7 cellular contexts compared by ENCODE assay signal in genomic region chr15:51736646-51737537, GRCh38. TPM values are rescaled to one million over a fixed set of nuclear protein-coding genes. Genes with fewer than 3 reads are reported as not detected.
DNase-seq lines count a peak whose midpoint lies in the region; ATAC-seq and TF ChIP-seq lines count a peak whose summit lies in the region.

No MANE protein-coding gene starts in this region.

- peak; percentile 77 for ATAC-seq in mucosa of descending colon

- peaks cover 14% of the 10 kb centered on the region for H3K4me1 ChIP-seq in mucosa of descending colon (ENCODE audit: low read depth)

- CTCF ChIA-PET in activated CD4-positive, alpha-beta memory T cell treated with anti-CD3 and anti-CD28 coated beads for 36 hours (lab: Charles Lee), result interaction anchor here (1.1 to 4.2 kb wide), 7 partner anchors 11 to 87 kb away, joined by 3 to 44 read pairs (median 6); no protein-coding TSS in a partner anchor

- H3K4me1 Mint-ChIP-seq in activated CD4-positive, alpha-beta memory T cell treated with anti-CD3 and anti-CD28 coated beads for 36 hours (ENCODE audit: low read depth), result peaks cover 60% of the 10 kb centered on the region
- H3K4me1 Mint-ChIP-seq in stimulated activated naive CD8-positive, alpha-beta T cell treated with anti-CD3 and anti-CD28 coated beads, Interleukin-15, Interleukin-2, amounts not matched to agents 100 ng/mL and 50 ng/mL, for 24 hours (ENCODE audit: low read depth), result peaks cover 58% of the 10 kb centered on the region

- H3K27me3 Mint-ChIP-seq in activated CD4-positive, alpha-beta memory T cell treated with anti-CD3 and anti-CD28 coated beads for 36 hours, result no peaks in the 10 kb centered on the region
- no peaks in the 10 kb centered on the region for H3K27me3 Mint-ChIP-seq in stimulated activated naive CD8-positive, alpha-beta T cell treated with anti-CD3 and anti-CD28 coated beads, Interleukin-15, Interleukin-2, amounts not matched to agents 100 ng/mL and 50 ng/mL, for 24 hours

- intact Hi-C loops in activated CD4-positive, alpha-beta memory T cell treated with anti-CD3 and anti-CD28 coated beads for 36 hours (cut with micrococcal nuclease), result loop anchor here (1.0 to 10.0 kb wide), 10 partner anchors 14 to 1385 kb away; partner anchors contain the start of genes AP4E1, DMXL2, TMOD2 and TMOD3
- intact Hi-C loops in mucosa of descending colon (cut with DNase I, micrococcal nuclease), result no loop called here

- POLR2A ChIA-PET in activated CD4-positive, alpha-beta memory T cell treated with anti-CD3 and anti-CD28 coated beads for 36 hours (lab: Charles Lee), result interaction anchor here (0.6 to 2.4 kb wide), 11 partner anchors 11 to 484 kb away, joined by 3 to 9 read pairs (median 4); partner anchors contain the start of genes DMXL2 and TMOD3

- peak; percentile 57 for DNase-seq in GM13976 (ENCODE audit: low spot score)
- no peak for DNase-seq in HFF-Myc (ENCODE audit: extremely low read depth, low read depth)
- peak; percentile 25 for DNase-seq in NCI-H2081 treated with DMSO at 0.1 percent for 48 hours (lab: John Stamatoyannopoulos, UW)
- DNase-seq in activated CD4-positive, alpha-beta memory T cell treated with anti-CD3 and anti-CD28 coated beads for 36 hours, result peak; percentile 71
- DNase-seq in effector CD4-positive, alpha-beta T cell, result peak; percentile 44
- DNase-seq in mucosa of descending colon, result peak; percentile 69 to 81 (median 79)

- TF ChIP-seq CTCF in GM13976 (IDR thresholded peaks at IDR 0.05; ENCODE audit: borderline replicate concordance, control extremely low read depth, extremely low read depth, insufficient read depth, missing control alignments) (no peak), HFF-Myc (IDR thresholded peaks at IDR 0.05; ENCODE audit: low read depth, low read length, missing control alignments) (no peak), mucosa of descending colon (IDR thresholded peaks at IDR 0.05) (no peak)

- H3K4me3 ChIP-seq in HFF-Myc (replicated peaks; ENCODE audit: low read depth, low read length), result peak overlapping the region; percentile 58
- peak overlapping the region; percentile 47 for H3K4me3 ChIP-seq in mucosa of descending colon

- in situ Hi-C loops in GM13976 (cut with MboI; ENCODE audit: low sequenced_read_pairs, unreplicated experiment), result no loop called here

- peak overlapping the region; percentile 85 for H3K27ac Mint-ChIP-seq in activated CD4-positive, alpha-beta memory T cell treated with anti-CD3 and anti-CD28 coated beads for 36 hours
- peak overlapping the region; percentile 94 for H3K27ac Mint-ChIP-seq in stimulated activated naive CD8-positive, alpha-beta T cell treated with anti-CD3 and anti-CD28 coated beads, Interleukin-15, Interleukin-2, amounts not matched to agents 100 ng/mL and 50 ng/mL, for 24 hours

- peaks cover 2% of the 10 kb centered on the region for H3K36me3 Mint-ChIP-seq in activated CD4-positive, alpha-beta memory T cell treated with anti-CD3 and anti-CD28 coated beads for 36 hours
- H3K36me3 Mint-ChIP-seq in stimulated activated naive CD8-positive, alpha-beta T cell treated with anti-CD3 and anti-CD28 coated beads, Interleukin-15, Interleukin-2, amounts not matched to agents 100 ng/mL and 50 ng/mL, for 24 hours (ENCODE audit: low read depth), result peaks cover 7% of the 10 kb centered on the region

- H3K9me3 ChIP-seq in mucosa of descending colon, result no peaks in the 10 kb centered on the region

- no peaks in the 10 kb centered on the region for H3K36me3 ChIP-seq in mucosa of descending colon (ENCODE audit: low read depth)

- H3K9me3 Mint-ChIP-seq in activated CD4-positive, alpha-beta memory T cell treated with anti-CD3 and anti-CD28 coated beads for 36 hours, result no peaks in the 10 kb centered on the region
- H3K9me3 Mint-ChIP-seq in stimulated activated naive CD8-positive, alpha-beta T cell treated with anti-CD3 and anti-CD28 coated beads, Interleukin-15, Interleukin-2, amounts not matched to agents 100 ng/mL and 50 ng/mL, for 24 hours, result no peaks in the 10 kb centered on the region

- peak overlapping the region; percentile 81 for H3K4me3 Mint-ChIP-seq in activated CD4-positive, alpha-beta memory T cell treated with anti-CD3 and anti-CD28 coated beads for 36 hours
- H3K4me3 Mint-ChIP-seq in stimulated activated naive CD8-positive, alpha-beta T cell treated with anti-CD3 and anti-CD28 coated beads, Interleukin-15, Interleukin-2, amounts not matched to agents 100 ng/mL and 50 ng/mL, for 24 hours, result peak overlapping the region; percentile 88

RNA-seq across cellular contexts. Expression of gene LYSMD2, which starts 0.6 kb away (rescaled TPM):
- 10 to 100 TPM; 18.1 to 18.6 TPM for total RNA-seq in activated CD4-positive, alpha-beta memory T cell treated with anti-CD3 and anti-CD28 coated beads for 36 hours
- 10 to 100 TPM in 1 of 3 donors, 1 to 10 TPM in 2; 3.8 to 12.8 (median 7.3) TPM for total RNA-seq in mucosa of descending colon

RNA-seq across cellular contexts. Expression of gene TMOD2, which starts 14.5 kb away (rescaled TPM):
- 1 to 10 TPM; 6.7 to 7.9 TPM for total RNA-seq in activated CD4-positive, alpha-beta memory T cell treated with anti-CD3 and anti-CD28 coated beads for 36 hours
- 10 to 100 TPM in 1 of 3 donors, 1 to 10 TPM in 2; 3.7 to 30.3 (median 6.3) TPM for total RNA-seq in mucosa of descending colon

RNA-seq across cellular contexts. Expression of gene SCG3, which starts 55.6 kb away (rescaled TPM):
- not detected for total RNA-seq in activated CD4-positive, alpha-beta memory T cell treated with anti-CD3 and anti-CD28 coated beads for 36 hours
- total RNA-seq in mucosa of descending colon, result 1 to 10 TPM in 1 of 3 donors, under 1 TPM in 2; 0.78 to 3.3 (median 0.89) TPM
